Comparison of ENCODE assay signal across 10 cellular contexts in genomic region chr20:19944772-19945459, GRCh38.
DNase-seq lines count a peak whose midpoint lies in the region; ATAC-seq, FAIRE-seq and TF ChIP-seq lines count a peak whose summit lies in the region.
"Had no signal": no experiment of that assay in that cellular context is flagged by ENCODE, and none has a peak within 500 bp of the region (broad histone marks: within the 10 kb centered on the region; RNA-seq: fewer than 3 reads in every experiment).

No MANE protein-coding gene starts in this region.

- POLR2A ChIA-PET in T-cell (lab: Charles Lee) = interaction anchor here in 1 of 2 donors (0.6 kb wide), 1 partner anchor 17 kb away, joined by 3 read pairs; no protein-coding TSS in a partner anchor

- no peak overlapping the region for H3K27ac ChIP-seq in psoas muscle

- H3K4me3 ChIP-seq in psoas muscle = no peak overlapping the region

- H3K36me3 Mint-ChIP-seq in chondrocyte (ENCODE audit: low read depth) (peaks cover 2% of the 10 kb centered on the region), T-cell (no peaks in the 10 kb centered on the region)
- H3K36me3 Mint-ChIP-seq: memory B cell had no signal

- H3K27me3 Mint-ChIP-seq in chondrocyte (ENCODE audit: low read depth) (no peaks in the 10 kb centered on the region), T-cell (peaks cover 5 to 20% of the 10 kb centered on the region in 2 donors)
- H3K27me3 Mint-ChIP-seq: memory B cell had no signal

- ATAC-seq in GM21825 (IDR thresholded peaks at IDR 0.05; ENCODE audit: unreplicated experiment) (peak; percentile 63), psoas muscle (peak; percentile 50 to 77 (median 52)), T-cell (replicated peaks in 1 of 4) (no peak)

- FAIRE-seq in HTR-8/SVneo (lab: Jason Lieb, UNC) = no peak

- peaks cover 0 to 13% of the 10 kb centered on the region in 2 donors for H3K36me3 ChIP-seq in psoas muscle (ENCODE audit: insufficient read depth in 1 of 2, low read depth in 1 of 2)

- no peaks in the 10 kb centered on the region for H3K9me3 Mint-ChIP-seq in chondrocyte (ENCODE audit: low read depth)
- H3K9me3 Mint-ChIP-seq in T-cell = no peaks in the 10 kb centered on the region
- H3K9me3 Mint-ChIP-seq: memory B cell had no signal

- intact Hi-C loops in psoas muscle (cut with DNase I) = loop anchor here in 1 of 2 donors (1.0 kb wide), 1 partner anchor 43 kb away; no protein-coding TSS in a partner anchor

- WGBS in psoas muscle, 3 donors = 44 to 63% (median 49%) methylated on average over 4 of the region's 4 CpGs

- H3K4me3 Mint-ChIP-seq in chondrocyte (ENCODE audit: unreplicated experiment) = no peak overlapping the region
- H3K4me3 Mint-ChIP-seq in T-cell = no peak overlapping the region
- H3K4me3 Mint-ChIP-seq: memory B cell had no signal

- H3K27ac Mint-ChIP-seq in chondrocyte (ENCODE audit: unreplicated experiment) (peak overlapping the region; percentile 87), T-cell (no peak overlapping the region)
- H3K27ac Mint-ChIP-seq: memory B cell had no signal

- peaks cover 46% of the 10 kb centered on the region for H3K4me1 ChIP-seq in psoas muscle

- CTCF ChIA-PET in T-cell (lab: Charles Lee) = no interaction called here

- DNase-seq in GM03348 (ENCODE audit: low spot score) (peak; percentile 22), chondrocyte (ENCODE audit: low spot score) (no peak), psoas muscle (no peak), HTR-8/SVneo (ENCODE audit: insufficient read length, low spot score) (no peak), NCI-H82 (lab: John Stamatoyannopoulos, UW) (no peak), NCI-H2107 treated with DMSO at 0.1 percent for 48 hours (lab: John Stamatoyannopoulos, UW; ENCODE audit: unreplicated experiment) (no peak), T-cell (no peak)
- DNase-seq: NCI-H1105 treated with DMSO at 0.1 percent for 48 hours had no signal

- TF ChIP-seq CTCF in chondrocyte (IDR thresholded peaks at IDR 0.05) = no peak
- TF ChIP-seq CTCF in psoas muscle (IDR thresholded peaks at IDR 0.05) = no peak

- H3K27me3 ChIP-seq in psoas muscle (ENCODE audit: insufficient read depth in 3 of 3, low read length in 2 of 3) = no peaks in the 10 kb centered on the region

- peaks cover 36% of the 10 kb centered on the region for H3K4me1 Mint-ChIP-seq in chondrocyte (ENCODE audit: low read depth)
- H3K4me1 Mint-ChIP-seq in T-cell = peaks cover 0 to 2% (median 0%) of the 10 kb centered on the region in 3 donors

- H3K9me3 ChIP-seq in psoas muscle = no peaks in the 10 kb centered on the region

Comparison
In these comparisons a context has a peak if more than half of its experiments do, and no peak if none do; other contexts are left out.
1. ATAC-seq: peak in GM21825 (single experiment) and psoas muscle (4 of 4); none in T-cell (0 of 4).